In the genomic region with DNA sequence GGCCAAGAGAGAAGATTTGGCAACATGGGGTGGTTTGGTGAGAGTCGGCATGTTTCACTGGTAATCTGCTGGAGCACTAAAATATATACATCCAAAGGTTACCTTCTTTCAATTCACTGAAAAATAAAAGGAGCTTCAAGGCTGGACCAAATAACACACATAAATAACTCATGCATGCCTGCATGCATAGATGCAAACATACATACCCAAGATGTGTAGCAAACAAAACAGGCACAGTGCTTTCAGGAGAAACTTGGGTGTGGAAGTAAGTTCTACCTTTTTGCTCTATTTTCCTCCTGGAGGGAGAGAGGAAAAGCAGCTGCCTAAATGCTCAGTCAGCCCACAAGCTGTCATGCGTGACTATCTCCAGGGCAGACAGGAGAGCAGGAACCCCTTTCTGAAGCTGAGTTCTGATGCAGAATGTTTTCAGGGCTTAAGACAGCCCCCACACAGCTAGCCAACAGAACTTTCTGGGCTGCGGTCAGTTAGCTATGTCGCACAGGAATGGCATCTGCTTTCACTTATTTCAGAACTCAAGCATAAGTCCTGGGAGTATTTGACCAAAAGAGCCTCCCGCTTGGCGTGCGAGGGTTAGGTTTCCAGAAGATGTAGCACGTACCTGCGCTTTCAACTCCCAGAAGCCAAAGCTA, we compare ENCODE assay signal across 8 cellular contexts.
DNase-seq lines count a peak whose midpoint lies in the region; ATAC-seq and TF ChIP-seq lines count a peak whose summit lies in the region.

No MANE protein-coding gene starts in this region.

- H3K36me3 ChIP-seq in DND-41 (ENCODE audit: insufficient read depth, low read length) (no peaks in the 10 kb centered on the region), esophagus muscularis mucosa (no peaks in the 10 kb centered on the region), parathyroid adenoma (ENCODE audit: control insufficient read depth, insufficient read depth, low read length) (no peaks in the 10 kb centered on the region)

- peak overlapping the region; percentile 62 for H3K27ac ChIP-seq in DND-41 (ENCODE audit: low read length)
- H3K27ac ChIP-seq in esophagus muscularis mucosa (replicated peaks in 1 of 4) = peak overlapping the region; percentile 69 to 77 (median 76)
- peak overlapping the region; percentile 67 for H3K27ac ChIP-seq in parathyroid adenoma

- peaks cover 30% of the 10 kb centered on the region for H3K4me1 ChIP-seq in DND-41 (ENCODE audit: insufficient read depth, low read length)
- peaks cover 48 to 64% (median 61%) of the 10 kb centered on the region in 4 donors for H3K4me1 ChIP-seq in esophagus muscularis mucosa
- peaks cover 10% of the 10 kb centered on the region for H3K4me1 ChIP-seq in parathyroid adenoma

- TF ChIP-seq CTCF in DND-41 (IDR thresholded peaks at IDR 0.05; ENCODE audit: borderline replicate concordance, extremely low read depth, low read length, poor library complexity, severe bottlenecking) (no peak), esophagus muscularis mucosa (IDR thresholded peaks at IDR 0.05) (no peak), parathyroid adenoma (IDR thresholded peaks at IDR 0.05) (no peak)

- DNase-seq in DND-41 (no peak), T1000 (lab: John Stamatoyannopoulos, UW) (peak; percentile 61), esophagus muscularis mucosa (ENCODE audit: extremely low spot score) (no peak), NCI-H1105 treated with DMSO at 0.1 percent for 48 hours (lab: John Stamatoyannopoulos, UW) (no peak), NCI-H748 (lab: John Stamatoyannopoulos, UW; ENCODE audit: unreplicated experiment) (no peak)

- H3K9me3 ChIP-seq in DND-41 (ENCODE audit: insufficient read depth, low read length, severe bottlenecking) (no peaks in the 10 kb centered on the region), esophagus muscularis mucosa (no peaks in the 10 kb centered on the region), parathyroid adenoma (ENCODE audit: control insufficient read depth, low read length) (no peaks in the 10 kb centered on the region)

- TF ChIP-seq POLR2A in esophagus muscularis mucosa (IDR thresholded peaks at IDR 0.05; ENCODE audit: low read depth) = no peak

- no peaks in the 10 kb centered on the region for H4K20me1 ChIP-seq in DND-41 (ENCODE audit: insufficient read depth, low read length)

- H3K4me3 ChIP-seq in DND-41 (ENCODE audit: low read depth in 1 of 2, low read length in 2 of 2) (no peak overlapping the region), esophagus muscularis mucosa (peak overlapping the region in 2 of 4 donors; percentile 2 to 8), parathyroid adenoma (ENCODE audit: low read depth, low read length) (peak overlapping the region; percentile 13)

- no peak overlapping the region for H3K4me2 ChIP-seq in DND-41 (ENCODE audit: insufficient read depth, low read length)
- peak overlapping the region; percentile 68 for H3K4me2 ChIP-seq in parathyroid adenoma (ENCODE audit: low read length)

- H3K9ac ChIP-seq in DND-41 (ENCODE audit: low read depth, low read length) = peak overlapping the region; percentile 26; the same call in 1 of the 2 replicates
- no peak overlapping the region for H3K9ac ChIP-seq in parathyroid adenoma

- H2AFZ ChIP-seq in DND-41 (ENCODE audit: low read depth, low read length) = no peak overlapping the region
- peak overlapping the region; percentile 15 for H2AFZ ChIP-seq in parathyroid adenoma

- H3K27me3 ChIP-seq in DND-41 (ENCODE audit: insufficient read depth, low read length, poor library complexity) = no peaks in the 10 kb centered on the region
- H3K27me3 ChIP-seq in esophagus muscularis mucosa = no peaks in the 10 kb centered on the region
- no peaks in the 10 kb centered on the region for H3K27me3 ChIP-seq in parathyroid adenoma (ENCODE audit: control insufficient read depth, insufficient read depth, low read length)

- no peak for ATAC-seq in DND-41 (ENCODE audit: insufficient read depth, low read depth)
- ATAC-seq in GM19463 (IDR thresholded peaks at IDR 0.05; ENCODE audit: unreplicated experiment) = peak; percentile 44
- ATAC-seq in HG03521 (IDR thresholded peaks at IDR 0.05; ENCODE audit: unreplicated experiment) = peak; percentile 42

- H3K79me2 ChIP-seq in DND-41 (ENCODE audit: insufficient read depth, low read length) (no peaks in the 10 kb centered on the region), parathyroid adenoma (no peaks in the 10 kb centered on the region)

- TF ChIP-seq EP300 in esophagus muscularis mucosa (IDR thresholded peaks at IDR 0.05) = no peak

- intact Hi-C loops in esophagus muscularis mucosa (cut with DNase I) = loop anchor here (5.0 kb wide), 1 partner anchor 45 kb away; no protein-coding TSS in a partner anchor

- WGBS in esophagus muscularis mucosa = 46% methylated on average over 9 of the region's 9 CpGs
